In genomic region chr17:28811594-28812135, GRCh38 we compare ENCODE assay signal across 8 cellular contexts. TPM values are rescaled to one million over a fixed set of nuclear protein-coding genes. Genes with fewer than 3 reads are reported as not detected.
DNase-seq lines count a peak whose midpoint lies in the region; ATAC-seq and FAIRE-seq lines count a peak whose summit lies in the region.

No MANE protein-coding gene starts in this region.

- WGBS in small intestine, 3 donors, result 1 to 4% (median 4%) methylated on average over 7 of the region's 7 CpGs

- H3K4me1 Mint-ChIP-seq in activated naive CD4-positive, alpha-beta T cell treated with anti-CD3 and anti-CD28 coated beads for 36 hours (ENCODE audit: low read depth), result peaks cover 48% of the 10 kb centered on the region
- H3K4me1 Mint-ChIP-seq in activated naive CD8-positive, alpha-beta T cell treated with anti-CD3 and anti-CD28 coated beads, Interleukin-2, amount 50 U/mL, for 24 hours, result peaks cover 56% of the 10 kb centered on the region

- intact Hi-C loops in activated naive CD4-positive, alpha-beta T cell treated with anti-CD3 and anti-CD28 coated beads for 36 hours (cut with micrococcal nuclease), result loop anchor here (1.0 to 10.0 kb wide), 7 partner anchors 31 to 323 kb away; partner anchors contain the start of genes DHRS13, ERAL1, FAM222B and FLOT2

- no peaks in the 10 kb centered on the region for H3K27me3 Mint-ChIP-seq in activated naive CD4-positive, alpha-beta T cell treated with anti-CD3 and anti-CD28 coated beads for 36 hours (ENCODE audit: low read depth)
- no peaks in the 10 kb centered on the region for H3K27me3 Mint-ChIP-seq in activated naive CD8-positive, alpha-beta T cell treated with anti-CD3 and anti-CD28 coated beads, Interleukin-2, amount 50 U/mL, for 24 hours

- no peak for ATAC-seq in activated naive CD8-positive, alpha-beta T cell treated with anti-CD3 and anti-CD28 coated beads, Interleukin-2, amount 50 U/mL, for 24 hours
- ATAC-seq in HG02759 (IDR thresholded peaks at IDR 0.05; ENCODE audit: unreplicated experiment), result no peak

- H3K9me3 Mint-ChIP-seq in activated naive CD4-positive, alpha-beta T cell treated with anti-CD3 and anti-CD28 coated beads for 36 hours, result no peaks in the 10 kb centered on the region
- no peaks in the 10 kb centered on the region for H3K9me3 Mint-ChIP-seq in activated naive CD8-positive, alpha-beta T cell treated with anti-CD3 and anti-CD28 coated beads, Interleukin-2, amount 50 U/mL, for 24 hours

- FAIRE-seq in small intestine (lab: Jason Lieb, UNC), result no peak

- H3K4me1 ChIP-seq in small intestine (ENCODE audit: control insufficient read depth in 2 of 2, insufficient read depth in 1 of 2, low read depth in 1 of 2, low read length in 1 of 2), result peaks cover 4 to 6% of the 10 kb centered on the region in 2 donors

- H3K4me3 ChIP-seq in MG63 (peak overlapping the region; percentile 82), small intestine (ENCODE audit: low read depth in 1 of 2, low read length in 2 of 2) (peak overlapping the region; percentile 64 to 87)

- no peaks in the 10 kb centered on the region for H3K36me3 ChIP-seq in MG63
- H3K36me3 ChIP-seq in small intestine (ENCODE audit: control insufficient read depth in 2 of 2, insufficient read depth in 2 of 2, low read length in 2 of 2), result no peaks in the 10 kb centered on the region

- H3K27me3 ChIP-seq in MG63 (no peaks in the 10 kb centered on the region), small intestine (ENCODE audit: control insufficient read depth in 2 of 2, insufficient read depth in 2 of 2, low read length in 2 of 2) (no peaks in the 10 kb centered on the region)

- H3K27ac Mint-ChIP-seq in activated naive CD4-positive, alpha-beta T cell treated with anti-CD3 and anti-CD28 coated beads for 36 hours, result peak overlapping the region; percentile 77
- peak overlapping the region; percentile 91 for H3K27ac Mint-ChIP-seq in activated naive CD8-positive, alpha-beta T cell treated with anti-CD3 and anti-CD28 coated beads, Interleukin-2, amount 50 U/mL, for 24 hours

- H3K36me3 Mint-ChIP-seq in activated naive CD4-positive, alpha-beta T cell treated with anti-CD3 and anti-CD28 coated beads for 36 hours (ENCODE audit: low read depth), result no peaks in the 10 kb centered on the region
- H3K36me3 Mint-ChIP-seq in activated naive CD8-positive, alpha-beta T cell treated with anti-CD3 and anti-CD28 coated beads, Interleukin-2, amount 50 U/mL, for 24 hours (ENCODE audit: low read depth), result no peaks in the 10 kb centered on the region

- CTCF ChIA-PET in activated naive CD4-positive, alpha-beta T cell treated with anti-CD3 and anti-CD28 coated beads for 36 hours (lab: Charles Lee), result interaction anchor here (0.6 to 3.1 kb wide), 8 partner anchors 13 to 85 kb away, joined by 3 to 31 read pairs (median 5); no protein-coding TSS in a partner anchor

- peak; percentile 19 for DNase-seq in activated naive CD4-positive, alpha-beta T cell treated with anti-CD3 and anti-CD28 coated beads for 36 hours
- DNase-seq in activated naive CD4-positive, alpha-beta T cell treated with Interleukin-2 at 50 U/mL for 16 hours, result no peak
- DNase-seq in MG63 (no peak), iPS-NIHi7 (ENCODE audit: extremely low spot score) (peak; percentile 17), small intestine (peak; percentile 55), cortex of kidney (lab: John Stamatoyannopoulos, UW) (no peak)
- DNase-seq in activated naive CD8-positive, alpha-beta T cell treated with anti-CD3 and anti-CD28 coated beads, Interleukin-2, amount 50 U/mL, for 24 hours, result no peak

- H3K4me3 Mint-ChIP-seq in activated naive CD4-positive, alpha-beta T cell treated with anti-CD3 and anti-CD28 coated beads for 36 hours, result peak overlapping the region; percentile 82
- H3K4me3 Mint-ChIP-seq in activated naive CD8-positive, alpha-beta T cell treated with anti-CD3 and anti-CD28 coated beads, Interleukin-2, amount 50 U/mL, for 24 hours, result peak overlapping the region; percentile 86

- H3K27ac ChIP-seq in small intestine (ENCODE audit: low read depth in 1 of 2, low read length in 1 of 2), result peak overlapping the region; percentile 52 to 95

- H3K9me3 ChIP-seq in MG63 (no peaks in the 10 kb centered on the region), small intestine (ENCODE audit: control insufficient read depth, low read depth) (no peaks in the 10 kb centered on the region)

RNA-seq across cellular contexts. Expression of gene FAM222B, which starts 30.9 kb away (rescaled TPM):
- 10 to 100 TPM; 11.2 TPM for total RNA-seq in activated naive CD4-positive, alpha-beta T cell treated with anti-CD3 and anti-CD28 coated beads for 36 hours
- total RNA-seq in MG63 (2014; rRNA removed; shearing (Covaris generic); ENCODE audit: low replicate concordance), result 0.05 and 0.46 TPM in 2 replicates
- 10 to 100 TPM in 2 of 3 donors, 1 to 10 TPM in 1; 9.7 to 13.6 (median 13.2) TPM for polyA plus RNA-seq in small intestine

RNA-seq across cellular contexts. Expression of gene ERAL1, which starts 43.2 kb away (rescaled TPM):
- total RNA-seq in activated naive CD4-positive, alpha-beta T cell treated with anti-CD3 and anti-CD28 coated beads for 36 hours, result 10 to 100 TPM; 51.2 to 60.4 TPM
- 34.5 and 60.8 TPM in 2 replicates for total RNA-seq in MG63 (2014; rRNA removed; shearing (Covaris generic); ENCODE audit: low replicate concordance)
- 10 to 100 TPM; 38.5 to 46.7 (median 46.6) TPM for polyA plus RNA-seq in small intestine

Comparison
In these comparisons a context has a peak if more than half of its experiments do, and no peak if none do; other contexts are left out.
1. DNase-seq: peak in activated naive CD4-positive, alpha-beta T cell treated with anti-CD3 and anti-CD28 coated beads for 36 hours (single experiment), iPS-NIHi7 (single experiment) and small intestine (single experiment); none in activated naive CD4-positive, alpha-beta T cell treated with Interleukin-2 at 50 U/mL for 16 hours (single experiment), MG63 (single experiment), activated naive CD8-positive, alpha-beta T cell treated with anti-CD3 and anti-CD28 coated beads, Interleukin-2, amount 50 U/mL, for 24 hours (single experiment) and cortex of kidney (single experiment).